In the genomic region with DNA sequence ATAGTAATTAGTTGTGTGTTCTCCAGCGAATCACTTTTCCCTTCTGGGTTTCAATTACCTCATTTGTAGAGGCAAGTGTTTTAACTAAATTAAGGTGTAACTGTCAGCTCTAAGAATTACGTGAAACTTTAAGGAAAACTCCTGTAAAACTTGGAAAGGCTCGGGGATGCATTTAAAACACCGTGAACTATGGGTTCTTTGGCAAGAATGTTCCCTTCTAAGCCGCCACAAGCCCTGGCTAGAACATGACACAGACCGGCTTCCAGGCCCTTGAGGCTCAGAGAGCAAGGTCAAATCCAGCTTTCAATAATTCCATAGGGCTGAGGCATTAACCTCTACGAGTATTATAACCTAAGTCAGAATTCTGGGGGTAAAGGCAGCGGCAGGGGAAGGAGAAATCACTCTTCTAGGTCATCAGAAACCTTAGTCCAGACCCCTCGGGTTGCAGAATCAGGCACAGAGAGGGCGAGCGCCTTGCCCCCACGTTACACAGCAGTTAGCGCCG, we compare ENCODE assay signal across 8 cellular contexts. TPM values are rescaled to one million over a fixed set of nuclear protein-coding genes. Genes with fewer than 3 reads are reported as not detected.
DNase-seq lines count a peak whose midpoint lies in the region; ATAC-seq, FAIRE-seq and TF ChIP-seq lines count a peak whose summit lies in the region.
"Had no signal": no experiment of that assay in that cellular context is flagged by ENCODE, and none has a peak within 500 bp of the region (broad histone marks: within the 10 kb centered on the region; RNA-seq: fewer than 3 reads in every experiment).

No MANE protein-coding gene starts in this region.

- H3K4me3 ChIP-seq in GM12864 (ENCODE audit: low read depth, low read length) (peak overlapping the region; percentile 95), HCT116 (replicated peaks in 1 of 2; ENCODE audit: low read depth in 1 of 2, low read length in 2 of 2) (peak overlapping the region; percentile 84 to 86), lower lobe of right lung (peak overlapping the region; percentile 87)

- H3K4me2 ChIP-seq in HCT116 (ENCODE audit: low read length): peak overlapping the region; percentile 88

- H3K36me3 ChIP-seq in HCT116 (ENCODE audit: control insufficient read depth in 1 of 2, insufficient read depth in 2 of 2, low read length in 2 of 2) (no peaks in the 10 kb centered on the region), lower lobe of right lung (no peaks in the 10 kb centered on the region)

- no peaks in the 10 kb centered on the region for H4K20me1 ChIP-seq in HCT116 (ENCODE audit: insufficient read depth)

- no peak for TF ChIP-seq POLR2A in HCT116 (IDR thresholded peaks at IDR 0.05; ENCODE audit: borderline replicate concordance, extremely low read depth, insufficient read depth, insufficient read length)

- intact Hi-C loops in HCT116 (cut with micrococcal nuclease): loop anchor here (5.0 kb wide), 1 partner anchor 87 kb away; a partner anchor contains a TSS
- intact Hi-C loops in lower lobe of right lung (cut with DNase I): no loop called here

- FAIRE-seq in urothelium cell line (lab: Jason Lieb, UNC): no peak
- FAIRE-seq: colon had no signal

- H3K9me3 ChIP-seq in HCT116 (ENCODE audit: control insufficient read depth in 1 of 2, insufficient read depth in 1 of 2, low read depth in 1 of 2, low read length in 2 of 2): no peaks in the 10 kb centered on the region
- H3K9me3 ChIP-seq in lower lobe of right lung: no peaks in the 10 kb centered on the region

- H3K9me2 ChIP-seq in HCT116 (ENCODE audit: insufficient read depth): no peaks in the 10 kb centered on the region

- peak overlapping the region; percentile 87 for H3K9ac ChIP-seq in HCT116 (ENCODE audit: low read length)

- H3K79me2 ChIP-seq in HCT116 (ENCODE audit: insufficient read depth, low read length): peaks cover 55% of the 10 kb centered on the region

- CTCF ChIA-PET in HCT116 (lab: Charles Lee): no interaction called here

- H3K27ac ChIP-seq in HCT116 (ENCODE audit: low read depth, low read length) (peak overlapping the region; percentile 77), lower lobe of right lung (peak overlapping the region; percentile 84)

- no TSS peak for BruUV-seq in HCT116 (replicated peaks; lab: Mats Ljungman, UMichigan)

- H3K4me1 ChIP-seq in HCT116 (ENCODE audit: control insufficient read depth in 1 of 2, insufficient read depth in 2 of 2, low read length in 2 of 2) (peaks cover 4 to 14% of the 10 kb centered on the region in 2 experiments; a peak in 3 of 4 replicates), lower lobe of right lung (peaks cover 14% of the 10 kb centered on the region)

- TF ChIP-seq CTCF in GM12864 (IDR thresholded peaks at IDR 0.05; ENCODE audit: low read depth, low read length, missing control alignments): no peak
- no peak for TF ChIP-seq CTCF in HCT116 (IDR thresholded peaks at IDR 0.05 in 2 of 3, conservative IDR thresholded peaks at IDR 0.05 in 1 of 3; ENCODE audit: borderline replicate concordance in 1 of 3, insufficient read depth in 1 of 3, low read depth in 2 of 3, low read length in 2 of 3)
- no peak for TF ChIP-seq CTCF in lower lobe of right lung (IDR thresholded peaks at IDR 0.05)

- no peak overlapping the region for H2AFZ ChIP-seq in HCT116 (ENCODE audit: low read depth, low read length, poor library complexity, severe bottlenecking)

- POLR2A ChIA-PET in HCT116 (lab: Charles Lee): no interaction called here

- RAD21 ChIA-PET in HCT116 (lab: Charles Lee; ENCODE audit: low non-redundant PET in 1 of 2, low total read pairs in 2 of 2, uncharacterized antibody in 2 of 2, unreplicated experiment in 2 of 2): no interaction called here

- ATAC-seq in HCT116: peak; percentile 63
- peak; percentile 31 to 61 for ATAC-seq in lower lobe of right lung

- DNase-seq in GM12864 (ENCODE audit: low read depth) (no peak), HCT116 (ENCODE audit: low read depth, low spot score) (no peak), NCI-H69 (lab: John Stamatoyannopoulos, UW) (peak; percentile 46), dermis blood vessel endothelial cell (peak; percentile 12), lower lobe of right lung (no peak), urothelium cell line (ENCODE audit: low spot score) (peak; percentile 11), LoVo (ENCODE audit: low spot score) (no peak)

- TF ChIP-seq RAD21 in HCT116 (IDR thresholded peaks at IDR 0.05; ENCODE audit: low read depth): no peak

- H3K27me3 ChIP-seq in HCT116 (ENCODE audit: insufficient read depth, low read length) (no peaks in the 10 kb centered on the region), lower lobe of right lung (ENCODE audit: low read depth) (no peaks in the 10 kb centered on the region)

TF ChIP-seq in HCT116, 20 proteins besides CTCF, POLR2A, EP300 and RAD21:
- TF ChIP-seq EZH2 (IDR thresholded peaks at IDR 0.05) (no peak), ELF1 (IDR thresholded peaks at IDR 0.05; ENCODE audit: borderline replicate concordance, low read depth) (no peak), POLR2AphosphoS5 (IDR thresholded peaks at IDR 0.05; ENCODE audit: low read depth, low read length) (no peak), TCF7L2 (IDR thresholded peaks at IDR 0.05; ENCODE audit: borderline replicate concordance, extremely low read depth, insufficient read depth, insufficient read length) (no peak), ZFX (IDR thresholded peaks at IDR 0.05) (no peak), FOSL1 (IDR thresholded peaks at IDR 0.05; ENCODE audit: low read depth) (no peak), SRF (IDR thresholded peaks at IDR 0.05; ENCODE audit: low read depth) (no peak), EZH2phosphoT487 (IDR thresholded peaks at IDR 0.05; ENCODE audit: borderline replicate concordance) (no peak), EGR1 (IDR thresholded peaks at IDR 0.05; ENCODE audit: low read depth) (no peak), CEBPB (IDR thresholded peaks at IDR 0.05; ENCODE audit: low read depth) (no peak), SIN3A (IDR thresholded peaks at IDR 0.05; ENCODE audit: low read depth) (no peak), JUND (IDR thresholded peaks at IDR 0.05) (no peak)
- TF ChIP-seq, protein P1, sequence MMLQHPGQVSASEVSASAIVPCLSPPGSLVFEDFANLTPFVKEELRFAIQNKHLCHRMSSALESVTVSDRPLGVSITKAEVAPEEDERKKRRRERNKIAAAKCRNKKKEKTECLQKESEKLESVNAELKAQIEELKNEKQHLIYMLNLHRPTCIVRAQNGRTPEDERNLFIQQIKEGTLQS (IDR thresholded peaks at IDR 0.05): no peak
- TF ChIP-seq, protein P2, sequence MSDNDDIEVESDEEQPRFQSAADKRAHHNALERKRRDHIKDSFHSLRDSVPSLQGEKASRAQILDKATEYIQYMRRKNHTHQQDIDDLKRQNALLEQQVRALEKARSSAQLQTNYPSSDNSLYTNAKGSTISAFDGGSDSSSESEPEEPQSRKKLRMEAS (IDR thresholded peaks at IDR 0.05): no peak
- TF ChIP-seq, protein P3, sequence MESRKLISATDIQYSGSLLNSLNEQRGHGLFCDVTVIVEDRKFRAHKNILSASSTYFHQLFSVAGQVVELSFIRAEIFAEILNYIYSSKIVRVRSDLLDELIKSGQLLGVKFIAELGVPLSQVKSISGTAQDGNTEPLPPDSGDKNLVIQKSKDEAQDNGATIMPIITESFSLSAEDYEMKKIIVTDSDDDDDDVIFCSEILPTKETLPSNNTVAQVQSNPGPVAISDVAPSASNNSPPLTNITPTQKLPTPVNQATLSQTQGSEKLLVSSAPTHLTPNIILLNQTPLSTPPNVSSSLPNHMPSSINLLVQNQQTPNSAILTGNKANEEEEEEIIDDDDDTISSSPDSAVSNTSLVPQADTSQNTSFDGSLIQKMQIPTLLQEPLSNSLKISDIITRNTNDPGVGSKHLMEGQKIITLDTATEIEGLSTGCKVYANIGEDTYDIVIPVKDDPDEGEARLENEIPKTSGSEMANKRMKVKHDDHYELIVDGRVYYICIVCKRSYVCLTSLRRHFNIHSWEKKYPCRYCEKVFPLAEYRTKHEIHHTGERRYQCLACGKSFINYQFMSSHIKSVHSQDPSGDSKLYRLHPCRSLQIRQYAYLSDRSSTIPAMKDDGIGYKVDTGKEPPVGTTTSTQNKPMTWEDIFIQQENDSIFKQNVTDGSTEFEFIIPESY (IDR thresholded peaks at IDR 0.05; ENCODE audit: extremely low read depth, insufficient replicate concordance, low read length): no peak
TF ChIP-seq in HCT116: peak in this region for 0.

RNA-seq across cellular contexts. Expression of a gene that starts 0.7 kb away (rescaled TPM):
- total RNA-seq in HCT116 (2021; ENCODE audit: unreplicated experiment) (22.6 TPM), dermis blood vessel endothelial cell (12.6 and 14.0 TPM in 2 replicates), lower lobe of right lung (18.2 TPM)
- polyA plus RNA-seq in HCT116 (2012): 4.7 and 7.0 TPM in 2 replicates

Comparison
In these comparisons a context has a peak if more than half of its experiments do, and no peak if none do; other contexts are left out.
1. DNase-seq: peak in NCI-H69 (single experiment), dermis blood vessel endothelial cell (single experiment) and urothelium cell line (single experiment); none in GM12864 (single experiment), HCT116 (single experiment), lower lobe of right lung (single experiment) and LoVo (single experiment).
2. Peak in every context shown above with its lines, with median percentiles within 50 percentile points of each other: H3K4me3 ChIP-seq.